In genomic region chr20:63534427-63534830, GRCh38 we compare ENCODE assay signal across 15 cellular contexts. TPM values are rescaled to one million over a fixed set of nuclear protein-coding genes. Genes with fewer than 3 reads are reported as not detected.
DNase-seq lines count a peak whose midpoint lies in the region; ATAC-seq and TF ChIP-seq lines count a peak whose summit lies in the region.
"Had no signal": no experiment of that assay in that cellular context is flagged by ENCODE, and none has a peak within 500 bp of the region (broad histone marks: within the 10 kb centered on the region; RNA-seq: fewer than 3 reads in every experiment).

No MANE protein-coding gene starts in this region.

- H2AFZ ChIP-seq in IMR-90 (replicated peaks; ENCODE audit: low read length, poor library complexity), result no peak overlapping the region
- H2AFZ ChIP-seq: neural progenitor cell had no signal

- 83% methylated on average over 6 of the region's 12 CpGs; no CpG with 5 or more reads in 1 of the 2 experiments for WGBS in IMR-90 (ENCODE audit: extremely low coverage in 2 of 2, insufficient read length in 1 of 2), 2 experiments

- ATAC-seq in IMR-90 (ENCODE audit: low read depth), result no peak
- ATAC-seq: activated CD8-positive, alpha-beta T cell treated with anti-CD3 and anti-CD28 coated beads, Interleukin-2, amount 10 ng/mL, durations not matched to agents 7 days and 5 days had no signal

- no peak overlapping the region for H3K4me3 ChIP-seq in BLaER1 treated with 17β-estradiol and CSF1 and Interleukin-3, amounts not matched to agents 10 nM and 100 nM
- H3K4me3 ChIP-seq in IMR-90 (ENCODE audit: insufficient read depth, low read depth, low read length), result no peak overlapping the region
- H3K4me3 ChIP-seq: neural progenitor cell had no signal

- H3K79me1 ChIP-seq in IMR-90 (ENCODE audit: low read depth in 1 of 2, low read length in 2 of 2), result no peaks in the 10 kb centered on the region

- H4K20me1 ChIP-seq in BLaER1 treated with 17β-estradiol and CSF1 and Interleukin-3, amounts not matched to agents 10 nM and 100 nM, result peaks cover 0 to 38% (median 0%) of the 10 kb centered on the region in 11 experiments; a peak in 8 of 22 replicates
- H4K20me1 ChIP-seq in IMR-90 (ENCODE audit: insufficient read depth, low read length), result no peaks in the 10 kb centered on the region

- POLR2A ChIA-PET in IMR-90 (lab: Charles Lee; ENCODE audit: unreplicated experiment), result no interaction called here

- CTCF ChIA-PET in IMR-90 (lab: Yijun Ruan, JAX), result no interaction called here

- dilution Hi-C loops in IMR-90 (cut with HindIII; ENCODE audit: low sequenced_read_pairs, unreplicated experiment), result no loop called here

- H3K9ac ChIP-seq in BLaER1 treated with 17β-estradiol and CSF1 and Interleukin-3, amounts not matched to agents 10 nM and 100 nM, result peak overlapping the region in 1 of 11 experiments; percentile 33; a peak in 1 of 22 replicates
- no peak overlapping the region for H3K9ac ChIP-seq in IMR-90 (ENCODE audit: low read depth, low read length)
- H3K9ac ChIP-seq: neural progenitor cell had no signal

- peak overlapping the region; percentile 16 for H2AK9ac ChIP-seq in IMR-90 (replicated peaks; ENCODE audit: low read depth, low read length, poor library complexity)

- intact Hi-C loops in IMR-90 (cut with micrococcal nuclease), result loop anchor here (10.0 kb wide), 1 partner anchor 120 kb away; the partner anchor contains the start of genes RTEL1 and STMN3

- no peak overlapping the region for H4K8ac ChIP-seq in IMR-90 (ENCODE audit: low read depth in 2 of 2, low read length in 2 of 2)

- no peak overlapping the region for H3K27ac ChIP-seq in BLaER1 treated with 17β-estradiol and CSF1 and Interleukin-3, amounts not matched to agents 10 nM and 100 nM
- no peak overlapping the region for H3K27ac ChIP-seq in IMR-90 (ENCODE audit: insufficient read depth, low read length)
- H3K27ac ChIP-seq: neural progenitor cell had no signal

- H3K56ac ChIP-seq in IMR-90 (ENCODE audit: extremely low read depth, insufficient read depth, low read length), result no peak overlapping the region

- no peak overlapping the region for H2BK20ac ChIP-seq in IMR-90 (ENCODE audit: low read depth, low read length)

- H2BK5ac ChIP-seq in IMR-90 (ENCODE audit: low read depth, low read length, poor library complexity, severe bottlenecking), result no peak overlapping the region

- no peak overlapping the region for H4K91ac ChIP-seq in IMR-90 (ENCODE audit: insufficient read depth, low read depth, low read length)

- no peak overlapping the region for H3K23ac ChIP-seq in IMR-90 (ENCODE audit: low read depth, low read length)

- H3K9me1 ChIP-seq in IMR-90 (ENCODE audit: insufficient read depth, low read length), result no peaks in the 10 kb centered on the region

- no TSS peak for BruUV-seq in IMR-90 (replicated peaks; lab: Mats Ljungman, UMichigan)

- in situ Hi-C loops in IMR-90 (cut with MboI; ENCODE audit: low sequenced_read_pairs), result loop anchor here (10.0 kb wide), 2 partner anchors 330 to 440 kb away; partner anchors contain the start of genes ABHD16B, SAMD10 and TPD52L2

- no peaks in the 10 kb centered on the region for H3K36me3 ChIP-seq in BLaER1 treated with 17β-estradiol and CSF1 and Interleukin-3, amounts not matched to agents 10 nM and 100 nM
- no peaks in the 10 kb centered on the region for H3K36me3 ChIP-seq in IMR-90 (ENCODE audit: control insufficient read depth, insufficient read depth, low read length)
- H3K36me3 ChIP-seq: neural progenitor cell had no signal

- H4K5ac ChIP-seq in IMR-90 (ENCODE audit: low read depth, low read length), result no peak overlapping the region

- no peak for TF ChIP-seq RAD21 in IMR-90 (IDR thresholded peaks at IDR 0.05; ENCODE audit: low read length)

- peaks cover 10 to 38% (median 21%) of the 10 kb centered on the region in 11 experiments; a peak in 20 of 22 replicates for H3K27me3 ChIP-seq in BLaER1 treated with 17β-estradiol and CSF1 and Interleukin-3, amounts not matched to agents 10 nM and 100 nM
- peaks cover 4% of the 10 kb centered on the region; the same call in 1 of the 2 replicates for H3K27me3 ChIP-seq in IMR-90 (ENCODE audit: control insufficient read depth, insufficient read depth, low read length)
- H3K27me3 ChIP-seq: neural progenitor cell had no signal

- no peak overlapping the region for H3K14ac ChIP-seq in IMR-90 (replicated peaks; ENCODE audit: low read depth, low read length)

- no peak overlapping the region for H2AK5ac ChIP-seq in IMR-90 (ENCODE audit: low read depth, low read length)

- H3K4me1 ChIP-seq in BLaER1 treated with 17β-estradiol and CSF1 and Interleukin-3, amounts not matched to agents 10 nM and 100 nM, result peaks cover 13 to 81% (median 61%) of the 10 kb centered on the region in 10 experiments
- no peaks in the 10 kb centered on the region; the same call in 1 of the 2 replicates for H3K4me1 ChIP-seq in IMR-90 (ENCODE audit: control insufficient read depth, insufficient read depth, low read length)
- H3K4me1 ChIP-seq: neural progenitor cell had no signal

- H2BK120ac ChIP-seq in IMR-90 (ENCODE audit: low read depth, low read length), result no peak overlapping the region

- TF ChIP-seq CTCF in IMR-90 (conservative IDR thresholded peaks at IDR 0.05; ENCODE audit: low read depth, low read length), result no peak

- DNase-seq in IMR-90 (no peak), islet precursor cell (peak; percentile 52), H4 (ENCODE audit: low spot score) (no peak), NCI-H128 (lab: John Stamatoyannopoulos, UW; ENCODE audit: unreplicated experiment) (no peak)
- DNase-seq in stimulated activated CD4-positive, alpha-beta T cell treated with anti-CD3 and anti-CD28 coated beads, Interleukin-1b, Interleukin-23, amount 100 ng/mL, for 48 hours, result no peak
- DNase-seq: activated CD8-positive, alpha-beta T cell treated with anti-CD3 and anti-CD28 coated beads, Interleukin-2, amount 10 ng/mL, durations not matched to agents 7 days and 5 days; amygdala; immature natural killer cell; MM.1S; NCI-H2029 treated with DMSO at 0.1 percent for 48 hours; NCI-H524 treated with DMSO at 0.1 percent for 48 hours; OCI-M1 had no signal

- H3K4me2 ChIP-seq in BLaER1 treated with 17β-estradiol and CSF1 and Interleukin-3, amounts not matched to agents 10 nM and 100 nM, result peak overlapping the region in 10 of 11 experiments; percentile 32 to 79 (median 55); a peak in 18 of 22 replicates
- H3K4me2 ChIP-seq in IMR-90 (ENCODE audit: low read depth, low read length), result no peak overlapping the region
- H3K4me2 ChIP-seq: neural progenitor cell had no signal

- no peak for TF ChIP-seq POLR2A in IMR-90 (IDR thresholded peaks at IDR 0.05; ENCODE audit: low read depth, low read length)

- no peak overlapping the region for H2BK15ac ChIP-seq in IMR-90 (ENCODE audit: low read depth, low read length)

- H3K9me3 ChIP-seq in BLaER1 treated with 17β-estradiol and CSF1 and Interleukin-3, amounts not matched to agents 10 nM and 100 nM (replicated peaks in 1 of 11), result no peaks in the 10 kb centered on the region
- H3K9me3 ChIP-seq in IMR-90 (ENCODE audit: control insufficient read depth, insufficient read depth, low read length), result no peaks in the 10 kb centered on the region

- H3K18ac ChIP-seq in IMR-90 (ENCODE audit: low read depth, low read length), result no peak overlapping the region

- no peak overlapping the region for H3K4ac ChIP-seq in IMR-90 (ENCODE audit: low read depth, low read length)

TF ChIP-seq in IMR-90, 13 proteins besides CTCF, POLR2A, EP300 and RAD21 (continues in another document):
- TF ChIP-seq CEBPB (IDR thresholded peaks at IDR 0.05; ENCODE audit: low read depth, low read length) (no peak), MAFK (IDR thresholded peaks at IDR 0.05; ENCODE audit: low read depth, low read length) (no peak), ELK1 (IDR thresholded peaks at IDR 0.05; ENCODE audit: borderline replicate concordance, low read depth, low read length) (no peak), MAZ (IDR thresholded peaks at IDR 0.05; ENCODE audit: borderline replicate concordance, low read depth, low read length) (no peak), NFE2L2 (IDR thresholded peaks at IDR 0.05; ENCODE audit: low read depth, low read length) (no peak), MXI1 (IDR thresholded peaks at IDR 0.05; ENCODE audit: borderline replicate concordance, low read depth, low read length) (no peak)

RNA-seq across cellular contexts. Expression of gene PTK6, which starts 2.7 kb away (rescaled TPM):
- total RNA-seq in IMR-90 (2012; rRNA removed), result not detected in 2 replicates
- 0.07 TPM in 1 of 2 replicates, not detected in the other for polyA plus RNA-seq in IMR-90 (2012; rRNA removed)
- 0.03 and 0.04 TPM in 2 replicates for polyA plus RNA-seq in IMR-90 (2012; cell fraction: cytosol; rRNA removed)
- 0.19 and 0.28 TPM in 2 replicates for polyA plus RNA-seq in IMR-90 (2012; cell fraction: nucleus; rRNA removed; ENCODE audit: low replicate concordance)
- not detected in 2 replicates for total RNA-seq in H4 (2014; rRNA removed; shearing (Covaris generic))
- total RNA-seq: temporal lobe had no signal

RNA-seq across cellular contexts. Expression of gene SRMS, which starts 13.1 kb away (rescaled TPM):
- not detected in 2 replicates for total RNA-seq in IMR-90 (2012; rRNA removed)
- not detected in 2 replicates for polyA plus RNA-seq in IMR-90 (2012; rRNA removed)
- not detected in 2 replicates for polyA plus RNA-seq in IMR-90 (2012; cell fraction: cytosol; rRNA removed)
- polyA plus RNA-seq in IMR-90 (2012; cell fraction: nucleus; rRNA removed; ENCODE audit: low replicate concordance), result not detected in 2 replicates
- total RNA-seq in H4 (2014; rRNA removed; shearing (Covaris generic)), result not detected in 2 replicates
- total RNA-seq: activated CD8-positive, alpha-beta T cell treated with anti-CD3 and anti-CD28 coated beads, Interleukin-2, amount 10 ng/mL, durations not matched to agents 7 days and 5 days; temporal lobe had no signal
- polyA plus RNA-seq: immature natural killer cell had no signal

RNA-seq across cellular contexts. Expression of gene PPDPF, which starts 13.9 kb away (rescaled TPM):
- 12.9 and 17.2 TPM in 2 replicates for total RNA-seq in IMR-90 (2012; rRNA removed)
- 171 and 200 TPM in 2 replicates for polyA plus RNA-seq in IMR-90 (2012; rRNA removed)
- 100 and 301 TPM in 2 replicates for polyA plus RNA-seq in IMR-90 (2012; cell fraction: cytosol; rRNA removed)
- 38.4 and 113 TPM in 2 replicates for polyA plus RNA-seq in IMR-90 (2012; cell fraction: nucleus; rRNA removed; ENCODE audit: low replicate concordance)
- 93.2 and 126 TPM in 2 replicates for total RNA-seq in H4 (2014; rRNA removed; shearing (Covaris generic))

RNA-seq across cellular contexts. Expression of gene FNDC11, which starts 19.5 kb away (rescaled TPM):
- 0.28 and 0.36 TPM in 2 replicates for total RNA-seq in IMR-90 (2012; rRNA removed)
- 1.0 and 1.6 TPM in 2 replicates for polyA plus RNA-seq in IMR-90 (2012; rRNA removed)
- polyA plus RNA-seq in IMR-90 (2012; cell fraction: cytosol; rRNA removed), result 0.57 and 1.9 TPM in 2 replicates
- 3.1 and 7.9 TPM in 2 replicates for polyA plus RNA-seq in IMR-90 (2012; cell fraction: nucleus; rRNA removed; ENCODE audit: low replicate concordance)
- not detected in 2 replicates for total RNA-seq in H4 (2014; rRNA removed; shearing (Covaris generic))
- polyA plus RNA-seq: immature natural killer cell had no signal

RNA-seq across cellular contexts. Expression of gene EEF1A2, which starts 35.5 kb away (rescaled TPM):
- 1.3 and 2.2 TPM in 2 replicates for total RNA-seq in IMR-90 (2012; rRNA removed)
- polyA plus RNA-seq in IMR-90 (2012; rRNA removed), result 3.2 and 4.6 TPM in 2 replicates
- 3.8 and 11.2 TPM in 2 replicates for polyA plus RNA-seq in IMR-90 (2012; cell fraction: cytosol; rRNA removed)
- polyA plus RNA-seq in IMR-90 (2012; cell fraction: nucleus; rRNA removed; ENCODE audit: low replicate concordance), result 4.7 and 11.2 TPM in 2 replicates
- 181 and 233 TPM in 2 replicates for total RNA-seq in H4 (2014; rRNA removed; shearing (Covaris generic))
- total RNA-seq: activated CD8-positive, alpha-beta T cell treated with anti-CD3 and anti-CD28 coated beads, Interleukin-2, amount 10 ng/mL, durations not matched to agents 7 days and 5 days had no signal
- polyA plus RNA-seq: immature natural killer cell had no signal
